In genomic region chr3:197878427-197878826, GRCh38 we compare ENCODE assay signal across 12 cellular contexts.
DNase-seq lines count a peak whose midpoint lies in the region; ATAC-seq and TF ChIP-seq lines count a peak whose summit lies in the region.
"Had no signal": no experiment of that assay in that cellular context is flagged by ENCODE, and none has a peak within 500 bp of the region (broad histone marks: within the 10 kb centered on the region; RNA-seq: fewer than 3 reads in every experiment).

No MANE protein-coding gene starts in this region.

- peak overlapping the region in 6 of 8 donors; percentile 22 to 91 (median 75) for H3K27ac Mint-ChIP-seq in CD8-positive, alpha-beta memory T cell
- peak overlapping the region; percentile 90 for H3K27ac Mint-ChIP-seq in activated T-helper 1 cell treated with anti-CD3 and anti-CD28 coated beads, Interleukin-12 subunit alpha, Interleukin-12 subunit beta, Interleukin-2, Interleukin-4 antibody, amounts not matched to agents 30 ng/mL and 10 ng/mL and 1 ng/mL, durations not matched to agents 14 hours and 24 hours and 36 hours
- H3K27ac Mint-ChIP-seq: memory B cell had no signal

- CTCF ChIA-PET in CD8-positive, alpha-beta memory T cell (lab: Charles Lee) = no interaction called here
- CTCF ChIA-PET in HEK293T (lab: Yijun Ruan, JAX) = no interaction called here

- H3K9me3 Mint-ChIP-seq in CD8-positive, alpha-beta memory T cell = no peaks in the 10 kb centered on the region
- H3K9me3 Mint-ChIP-seq in activated T-helper 1 cell treated with anti-CD3 and anti-CD28 coated beads, Interleukin-12 subunit alpha, Interleukin-12 subunit beta, Interleukin-2, Interleukin-4 antibody, amounts not matched to agents 30 ng/mL and 10 ng/mL and 1 ng/mL, durations not matched to agents 14 hours and 24 hours and 36 hours = no peaks in the 10 kb centered on the region
- H3K9me3 Mint-ChIP-seq: memory B cell had no signal

- H3K4me1 Mint-ChIP-seq in CD8-positive, alpha-beta memory T cell = peaks cover 6 to 13% (median 7%) of the 10 kb centered on the region in 3 donors
- peaks cover 25% of the 10 kb centered on the region for H3K4me1 Mint-ChIP-seq in activated T-helper 1 cell treated with anti-CD3 and anti-CD28 coated beads, Interleukin-12 subunit alpha, Interleukin-12 subunit beta, Interleukin-2, Interleukin-4 antibody, amounts not matched to agents 30 ng/mL and 10 ng/mL and 1 ng/mL, durations not matched to agents 14 hours and 24 hours and 36 hours (ENCODE audit: low read depth)

- no peak for ATAC-seq in HG03045 (IDR thresholded peaks at IDR 0.05; ENCODE audit: unreplicated experiment)
- ATAC-seq: Right ventricle myocardium inferior had no signal

- DNase-seq in CD8-positive, alpha-beta memory T cell = no peak
- DNase-seq in Kasumi-1 (lab: John Stamatoyannopoulos, UW) = peak; percentile 84 to 90
- peak; percentile 46 for DNase-seq in activated T-helper 1 cell treated with anti-CD3 and anti-CD28 coated beads, Interleukin-12 subunit alpha, Interleukin-12 subunit beta, Interleukin-2, Interleukin-4 antibody, amounts not matched to agents 30 ng/mL and 10 ng/mL and 1 ng/mL, durations not matched to agents 14 hours and 24 hours and 36 hours (ENCODE audit: low spot score)
- peak; percentile 52 to 71 for DNase-seq in stimulated activated CD4-positive, alpha-beta T cell treated with anti-CD3 and anti-CD28 coated beads, Interleukin-2, amount 100 ng/mL, for 24 hours
- no peak for DNase-seq in HEK293T (ENCODE audit: extremely low spot score)
- DNase-seq in occipital lobe (lab: John Stamatoyannopoulos, UW) = no peak
- DNase-seq in DMS53 (lab: John Stamatoyannopoulos, UW) = no peak
- DNase-seq: NCI-H1436 treated with DMSO at 0.1 percent for 48 hours had no signal

- no peaks in the 10 kb centered on the region for H3K27me3 ChIP-seq in CD8-positive, alpha-beta memory T cell (ENCODE audit: insufficient read depth, low read length, poor library complexity, severe bottlenecking)

- no peak overlapping the region for H3K4me3 ChIP-seq in CD8-positive, alpha-beta memory T cell (ENCODE audit: low read length)
- H3K4me3 ChIP-seq: skin epidermis had no signal

- intact Hi-C loops in activated T-helper 1 cell treated with anti-CD3 and anti-CD28 coated beads, Interleukin-12 subunit alpha, Interleukin-12 subunit beta, Interleukin-2, Interleukin-4 antibody, amounts not matched to agents 30 ng/mL and 10 ng/mL and 1 ng/mL, durations not matched to agents 14 hours and 24 hours and 36 hours (cut with micrococcal nuclease) = loop anchor here (1.0 to 2.0 kb wide), 5 partner anchors 18 to 85 kb away; no protein-coding TSS in a partner anchor

- POLR2A ChIA-PET in CD8-positive, alpha-beta memory T cell (lab: Charles Lee) = no interaction called here
- POLR2A ChIA-PET in HEK293T (lab: Yijun Ruan, JAX) = no interaction called here

- H3K36me3 ChIP-seq in CD8-positive, alpha-beta memory T cell (ENCODE audit: insufficient read depth, low read length) = peaks cover 12% of the 10 kb centered on the region

- H3K36me3 Mint-ChIP-seq in CD8-positive, alpha-beta memory T cell = peaks cover 0 to 72% (median 20%) of the 10 kb centered on the region in 3 donors
- H3K36me3 Mint-ChIP-seq in activated T-helper 1 cell treated with anti-CD3 and anti-CD28 coated beads, Interleukin-12 subunit alpha, Interleukin-12 subunit beta, Interleukin-2, Interleukin-4 antibody, amounts not matched to agents 30 ng/mL and 10 ng/mL and 1 ng/mL, durations not matched to agents 14 hours and 24 hours and 36 hours (ENCODE audit: low read depth) = peaks cover 36% of the 10 kb centered on the region

- no peak overlapping the region for H3K4me3 Mint-ChIP-seq in CD8-positive, alpha-beta memory T cell
- H3K4me3 Mint-ChIP-seq in activated T-helper 1 cell treated with anti-CD3 and anti-CD28 coated beads, Interleukin-12 subunit alpha, Interleukin-12 subunit beta, Interleukin-2, Interleukin-4 antibody, amounts not matched to agents 30 ng/mL and 10 ng/mL and 1 ng/mL, durations not matched to agents 14 hours and 24 hours and 36 hours = peak overlapping the region; percentile 65
- H3K4me3 Mint-ChIP-seq: memory B cell had no signal

- H3K27ac ChIP-seq in CD8-positive, alpha-beta memory T cell (ENCODE audit: low read depth, low read length) = no peak overlapping the region

- no peaks in the 10 kb centered on the region for H3K27me3 Mint-ChIP-seq in CD8-positive, alpha-beta memory T cell
- H3K27me3 Mint-ChIP-seq in activated T-helper 1 cell treated with anti-CD3 and anti-CD28 coated beads, Interleukin-12 subunit alpha, Interleukin-12 subunit beta, Interleukin-2, Interleukin-4 antibody, amounts not matched to agents 30 ng/mL and 10 ng/mL and 1 ng/mL, durations not matched to agents 14 hours and 24 hours and 36 hours (ENCODE audit: insufficient read depth) = no peaks in the 10 kb centered on the region
- H3K27me3 Mint-ChIP-seq: memory B cell had no signal

- H3K4me1 ChIP-seq in CD8-positive, alpha-beta memory T cell (ENCODE audit: insufficient read depth, low read length) = no peaks in the 10 kb centered on the region

- no peaks in the 10 kb centered on the region for H3K9me3 ChIP-seq in CD8-positive, alpha-beta memory T cell (ENCODE audit: low read length)

TF ChIP-seq in HEK293T, 16 proteins besides CTCF, POLR2A, EP300 and RAD21:
- no peak for TF ChIP-seq ELF4 (IDR thresholded peaks at IDR 0.05)
- no peak for TF ChIP-seq FOXM1 (IDR thresholded peaks at IDR 0.05; ENCODE audit: borderline replicate concordance)
- TF ChIP-seq PKNOX1 (IDR thresholded peaks at IDR 0.05) = no peak
- no peak for TF ChIP-seq FOXK2 (IDR thresholded peaks at IDR 0.05)
- TF ChIP-seq ARNT (IDR thresholded peaks at IDR 0.05) = no peak
- TF ChIP-seq L3MBTL2 (conservative IDR thresholded peaks at IDR 0.05) = no peak
- no peak for TF ChIP-seq LEF1 (IDR thresholded peaks at IDR 0.05; ENCODE audit: borderline replicate concordance)
- TF ChIP-seq HDGF (IDR thresholded peaks at IDR 0.05; ENCODE audit: borderline replicate concordance) = no peak
- TF ChIP-seq NFRKB (IDR thresholded peaks at IDR 0.05) = no peak
- TF ChIP-seq FOXA1 (IDR thresholded peaks at IDR 0.05) = no peak
- no peak for TF ChIP-seq SP1 (IDR thresholded peaks at IDR 0.05)
TF ChIP-seq in HEK293T: peak in this region for 0.

Comparison
In these comparisons a context has a peak if more than half of its experiments do, and no peak if none do; other contexts are left out.
1. DNase-seq: peak in Kasumi-1 (2 of 2), activated T-helper 1 cell treated with anti-CD3 and anti-CD28 coated beads, Interleukin-12 subunit alpha, Interleukin-12 subunit beta, Interleukin-2, Interleukin-4 antibody, amounts not matched to agents 30 ng/mL and 10 ng/mL and 1 ng/mL, durations not matched to agents 14 hours and 24 hours and 36 hours (single experiment) and stimulated activated CD4-positive, alpha-beta T cell treated with anti-CD3 and anti-CD28 coated beads, Interleukin-2, amount 100 ng/mL, for 24 hours (2 of 2); none in CD8-positive, alpha-beta memory T cell (0 of 5), HEK293T (single experiment), occipital lobe (single experiment) and DMS53 (single experiment).